In genomic region chr7:28020302-28020940, GRCh38 we compare ENCODE assay signal across 8 cellular contexts.
DNase-seq lines count a peak whose midpoint lies in the region; ATAC-seq and TF ChIP-seq lines count a peak whose summit lies in the region.

No MANE protein-coding gene starts in this region.

- H3K27me3 ChIP-seq in MG63, result no peaks in the 10 kb centered on the region

- in situ Hi-C loops in astrocyte of the spinal cord (cut with HindIII; ENCODE audit: low sequenced_read_pairs), result no loop called here

- no peaks in the 10 kb centered on the region; the same call in 1 of the 2 replicates for H3K36me3 ChIP-seq in MG63

- DNase-seq in Daoy (ENCODE audit: low read depth) (peak; percentile 89), MG63 (peak; percentile 53), RWPE1 (ENCODE audit: low spot score) (peak; percentile 87), astrocyte of the spinal cord (ENCODE audit: low read depth, low spot score) (peak; percentile 73), hypothalamus (lab: John Stamatoyannopoulos, UW) (peak in 39 of 51 donors; percentile 5 to 80 (median 55)), sciatic nerve (ENCODE audit: low spot score) (peak; percentile 75)

- intact Hi-C loops in sciatic nerve (cut with DNase I), result loop anchor here (10.0 kb wide), 1 partner anchor 826 kb away; no protein-coding TSS in a partner anchor

- no peaks in the 10 kb centered on the region for H3K9me3 ChIP-seq in MG63

- POLR2A ChIA-PET in RWPE1 (lab: Yijun Ruan, JAX; ENCODE audit: low non-redundant PET), result no interaction called here

- H3K4me3 ChIP-seq in MG63, result no peak overlapping the region
- no peak overlapping the region for H3K4me3 ChIP-seq in astrocyte of the spinal cord (ENCODE audit: low read depth, low read length)

- no peak overlapping the region for H3K27ac ChIP-seq in RWPE1

- peak; percentile 96 for TF ChIP-seq CTCF in RWPE1 (conservative IDR thresholded peaks at IDR 0.05; ENCODE audit: low read depth)
- TF ChIP-seq CTCF in astrocyte of the spinal cord (IDR thresholded peaks at IDR 0.05; ENCODE audit: low read depth, low read length), result peak; percentile 84

- ATAC-seq in GM21825 (IDR thresholded peaks at IDR 0.05; ENCODE audit: unreplicated experiment) (peak; percentile 77), sciatic nerve (peak; percentile 94), GM21360 (IDR thresholded peaks at IDR 0.05; ENCODE audit: unreplicated experiment) (no peak)

- CTCF ChIA-PET in RWPE1 (lab: Yijun Ruan, JAX), result interaction anchor here (0.5 to 2.0 kb wide), 18 partner anchors 10 to 1474 kb away, joined by 3 to 9 read pairs (median 3); no protein-coding TSS in a partner anchor
